ENCODE assay signal across 1 cellular context in the genomic region with DNA sequence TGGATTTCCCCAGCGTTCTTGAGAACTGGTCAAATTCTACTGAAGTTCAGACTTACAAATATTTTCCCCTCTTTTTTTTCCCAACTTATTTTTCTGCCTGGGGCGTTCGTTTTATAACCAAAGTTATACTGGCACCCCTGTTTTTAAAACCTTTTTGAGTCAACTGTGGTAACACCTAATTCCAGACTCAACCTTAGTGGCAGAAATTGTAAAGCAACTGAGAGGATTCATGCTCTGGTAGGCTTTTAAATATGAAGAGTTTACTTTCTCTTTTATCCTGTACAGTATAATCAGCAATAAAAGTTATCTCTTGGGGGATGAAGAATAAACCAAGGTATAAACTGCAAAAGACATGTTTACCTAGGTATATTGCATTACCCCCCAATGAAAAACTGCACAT.
TF ChIP-seq lines count a peak whose summit lies in the region.

No MANE protein-coding gene starts in this region.

TF ChIP-seq in SK-N-SH, 30 proteins besides CTCF, POLR2A, EP300 and RAD21 (continued from another document):
- TF ChIP-seq TEAD4 (IDR thresholded peaks at IDR 0.05; ENCODE audit: borderline replicate concordance, insufficient read depth) = no peak
- TF ChIP-seq ELF1 (IDR thresholded peaks at IDR 0.05) = no peak
- TF ChIP-seq, protein P1, sequence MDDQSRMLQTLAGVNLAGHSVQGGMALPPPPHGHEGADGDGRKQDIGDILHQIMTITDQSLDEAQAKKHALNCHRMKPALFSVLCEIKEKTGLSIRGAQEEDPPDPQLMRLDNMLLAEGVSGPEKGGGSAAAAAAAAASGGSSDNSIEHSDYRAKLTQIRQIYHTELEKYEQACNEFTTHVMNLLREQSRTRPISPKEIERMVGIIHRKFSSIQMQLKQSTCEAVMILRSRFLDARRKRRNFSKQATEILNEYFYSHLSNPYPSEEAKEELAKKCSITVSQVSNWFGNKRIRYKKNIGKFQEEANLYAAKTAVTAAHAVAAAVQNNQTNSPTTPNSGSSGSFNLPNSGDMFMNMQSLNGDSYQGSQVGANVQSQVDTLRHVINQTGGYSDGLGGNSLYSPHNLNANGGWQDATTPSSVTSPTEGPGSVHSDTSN (IDR thresholded peaks at IDR 0.05) = no peak
- TF ChIP-seq, protein P2, sequence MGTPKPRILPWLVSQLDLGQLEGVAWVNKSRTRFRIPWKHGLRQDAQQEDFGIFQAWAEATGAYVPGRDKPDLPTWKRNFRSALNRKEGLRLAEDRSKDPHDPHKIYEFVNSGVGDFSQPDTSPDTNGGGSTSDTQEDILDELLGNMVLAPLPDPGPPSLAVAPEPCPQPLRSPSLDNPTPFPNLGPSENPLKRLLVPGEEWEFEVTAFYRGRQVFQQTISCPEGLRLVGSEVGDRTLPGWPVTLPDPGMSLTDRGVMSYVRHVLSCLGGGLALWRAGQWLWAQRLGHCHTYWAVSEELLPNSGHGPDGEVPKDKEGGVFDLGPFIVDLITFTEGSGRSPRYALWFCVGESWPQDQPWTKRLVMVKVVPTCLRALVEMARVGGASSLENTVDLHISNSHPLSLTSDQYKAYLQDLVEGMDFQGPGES (IDR thresholded peaks at IDR 0.05; ENCODE audit: low read depth, low read length) = no peak
- no peak for TF ChIP-seq GABPA (IDR thresholded peaks at IDR 0.05; ENCODE audit: low read depth)
- TF ChIP-seq, protein P3, sequence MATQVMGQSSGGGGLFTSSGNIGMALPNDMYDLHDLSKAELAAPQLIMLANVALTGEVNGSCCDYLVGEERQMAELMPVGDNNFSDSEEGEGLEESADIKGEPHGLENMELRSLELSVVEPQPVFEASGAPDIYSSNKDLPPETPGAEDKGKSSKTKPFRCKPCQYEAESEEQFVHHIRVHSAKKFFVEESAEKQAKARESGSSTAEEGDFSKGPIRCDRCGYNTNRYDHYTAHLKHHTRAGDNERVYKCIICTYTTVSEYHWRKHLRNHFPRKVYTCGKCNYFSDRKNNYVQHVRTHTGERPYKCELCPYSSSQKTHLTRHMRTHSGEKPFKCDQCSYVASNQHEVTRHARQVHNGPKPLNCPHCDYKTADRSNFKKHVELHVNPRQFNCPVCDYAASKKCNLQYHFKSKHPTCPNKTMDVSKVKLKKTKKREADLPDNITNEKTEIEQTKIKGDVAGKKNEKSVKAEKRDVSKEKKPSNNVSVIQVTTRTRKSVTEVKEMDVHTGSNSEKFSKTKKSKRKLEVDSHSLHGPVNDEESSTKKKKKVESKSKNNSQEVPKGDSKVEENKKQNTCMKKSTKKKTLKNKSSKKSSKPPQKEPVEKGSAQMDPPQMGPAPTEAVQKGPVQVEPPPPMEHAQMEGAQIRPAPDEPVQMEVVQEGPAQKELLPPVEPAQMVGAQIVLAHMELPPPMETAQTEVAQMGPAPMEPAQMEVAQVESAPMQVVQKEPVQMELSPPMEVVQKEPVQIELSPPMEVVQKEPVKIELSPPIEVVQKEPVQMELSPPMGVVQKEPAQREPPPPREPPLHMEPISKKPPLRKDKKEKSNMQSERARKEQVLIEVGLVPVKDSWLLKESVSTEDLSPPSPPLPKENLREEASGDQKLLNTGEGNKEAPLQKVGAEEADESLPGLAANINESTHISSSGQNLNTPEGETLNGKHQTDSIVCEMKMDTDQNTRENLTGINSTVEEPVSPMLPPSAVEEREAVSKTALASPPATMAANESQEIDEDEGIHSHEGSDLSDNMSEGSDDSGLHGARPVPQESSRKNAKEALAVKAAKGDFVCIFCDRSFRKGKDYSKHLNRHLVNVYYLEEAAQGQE (IDR thresholded peaks at IDR 0.05; ENCODE audit: low read depth, low read length) = no peak
- TF ChIP-seq, protein P4, sequence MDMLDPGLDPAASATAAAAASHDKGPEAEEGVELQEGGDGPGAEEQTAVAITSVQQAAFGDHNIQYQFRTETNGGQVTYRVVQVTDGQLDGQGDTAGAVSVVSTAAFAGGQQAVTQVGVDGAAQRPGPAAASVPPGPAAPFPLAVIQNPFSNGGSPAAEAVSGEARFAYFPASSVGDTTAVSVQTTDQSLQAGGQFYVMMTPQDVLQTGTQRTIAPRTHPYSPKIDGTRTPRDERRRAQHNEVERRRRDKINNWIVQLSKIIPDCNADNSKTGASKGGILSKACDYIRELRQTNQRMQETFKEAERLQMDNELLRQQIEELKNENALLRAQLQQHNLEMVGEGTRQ (IDR thresholded peaks at IDR 0.05; ENCODE audit: borderline replicate concordance, low read depth, low read length) = no peak
